ENCODE assay signal across 12 cellular contexts in the genomic region with DNA sequence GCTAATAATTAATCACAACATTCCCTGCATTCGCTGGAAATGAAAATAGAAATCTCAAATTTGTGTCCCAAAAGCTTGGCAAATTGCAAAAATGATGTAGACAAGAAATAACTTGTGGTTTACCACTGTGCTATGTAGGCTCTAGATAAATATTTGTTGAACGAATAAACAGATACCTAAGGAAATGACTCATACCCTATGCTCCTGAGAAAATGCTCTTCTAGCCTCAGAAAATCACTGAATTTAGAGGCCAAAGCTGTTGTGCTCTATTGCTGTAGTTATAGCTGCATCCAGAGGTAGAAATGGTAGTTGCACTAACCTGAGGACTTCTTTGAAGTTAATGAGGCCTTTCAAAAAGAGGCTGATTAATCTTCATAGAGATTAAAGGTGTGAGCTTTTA.
DNase-seq lines count a peak whose midpoint lies in the region; ATAC-seq and TF ChIP-seq lines count a peak whose summit lies in the region.
"Had no signal": no experiment of that assay in that cellular context is flagged by ENCODE, and none has a peak within 500 bp of the region (broad histone marks: within the 10 kb centered on the region; RNA-seq: fewer than 3 reads in every experiment).

No MANE protein-coding gene starts in this region.

- no peak overlapping the region for H3K4me2 ChIP-seq in neuronal stem cell (ENCODE audit: insufficient read depth, low read length, poor library complexity, severe bottlenecking)

- H4K8ac ChIP-seq in neuronal stem cell (ENCODE audit: low read depth, low read length): no peak overlapping the region

- no peak overlapping the region for H3K4ac ChIP-seq in neuronal stem cell (ENCODE audit: low read length)

- H3K27me3 ChIP-seq in ACC112 (ENCODE audit: insufficient read depth, low read length) (no peaks in the 10 kb centered on the region), neuronal stem cell (ENCODE audit: control insufficient read depth in 3 of 3, insufficient read depth in 3 of 3, low read depth in 1 of 3, low read length in 3 of 3) (no peaks in the 10 kb centered on the region)

- TF ChIP-seq CTCF in HFF-Myc (IDR thresholded peaks at IDR 0.05; ENCODE audit: low read depth, low read length, missing control alignments): peak; percentile 31
- TF ChIP-seq CTCF in fibroblast of villous mesenchyme (IDR thresholded peaks at IDR 0.05; ENCODE audit: insufficient read depth, low read depth, low read length): peak; percentile 32
- no peak for TF ChIP-seq CTCF in mucosa of descending colon (IDR thresholded peaks at IDR 0.05)

- H3K23ac ChIP-seq in neuronal stem cell (ENCODE audit: low read depth, low read length, poor library complexity): no peak overlapping the region

- DNase-seq in HFF-Myc (ENCODE audit: extremely low read depth, low read depth): peak; percentile 82
- DNase-seq in fibroblast of villous mesenchyme (ENCODE audit: low read depth): peak; percentile 93
- no peak for DNase-seq in activated naive CD8-positive, alpha-beta T cell treated with anti-CD3 and anti-CD28 coated beads, Interleukin-2, amount 50 U/mL, for 24 hours
- no peak for DNase-seq in neuronal stem cell (ENCODE audit: low spot score)
- DNase-seq in mucosa of descending colon: no peak
- DNase-seq: CD4-positive, alpha-beta memory T cell; head of caudate nucleus; NCI-H1105; nephron progenitor cell had no signal

- H3K4me3 ChIP-seq in ACC112 (ENCODE audit: low read depth, low read length) (peak overlapping the region; percentile 12; the same call in 1 of the 2 replicates), HFF-Myc (replicated peaks; ENCODE audit: low read depth, low read length) (no peak overlapping the region), fibroblast of villous mesenchyme (ENCODE audit: low read depth, low read length) (no peak overlapping the region), neuronal stem cell (ENCODE audit: low read length in 2 of 2) (no peak overlapping the region), mucosa of descending colon (no peak overlapping the region)

- no peak overlapping the region for H3K27ac Mint-ChIP-seq in activated naive CD8-positive, alpha-beta T cell treated with anti-CD3 and anti-CD28 coated beads, Interleukin-2, amount 50 U/mL, for 24 hours
- H3K27ac Mint-ChIP-seq: CD4-positive, alpha-beta memory T cell; nephron progenitor cell had no signal

- H3K9ac ChIP-seq in neuronal stem cell (ENCODE audit: low read depth, low read length, poor library complexity): no peak overlapping the region

- no peaks in the 10 kb centered on the region for H3K4me1 Mint-ChIP-seq in activated naive CD8-positive, alpha-beta T cell treated with anti-CD3 and anti-CD28 coated beads, Interleukin-2, amount 50 U/mL, for 24 hours
- H3K4me1 Mint-ChIP-seq: CD4-positive, alpha-beta memory T cell; nephron progenitor cell had no signal

- H3K4me1 ChIP-seq in ACC112 (ENCODE audit: control insufficient read depth, insufficient read depth, low read length, unreplicated experiment) (peaks cover 17% of the 10 kb centered on the region), neuronal stem cell (ENCODE audit: control insufficient read depth in 2 of 2, insufficient read depth in 1 of 2, low read depth in 1 of 2, low read length in 2 of 2) (no peaks in the 10 kb centered on the region), mucosa of descending colon (ENCODE audit: low read depth) (no peaks in the 10 kb centered on the region)

- H3K79me2 ChIP-seq in ACC112 (ENCODE audit: control insufficient read depth, insufficient read depth, low read length, unreplicated experiment): no peaks in the 10 kb centered on the region

- H3K27ac ChIP-seq in ACC112 (ENCODE audit: low read depth, low read length) (peak overlapping the region; percentile 82), neuronal stem cell (replicated peaks; ENCODE audit: low read length) (no peak overlapping the region)

- no peaks in the 10 kb centered on the region for H3K9me3 Mint-ChIP-seq in activated naive CD8-positive, alpha-beta T cell treated with anti-CD3 and anti-CD28 coated beads, Interleukin-2, amount 50 U/mL, for 24 hours
- H3K9me3 Mint-ChIP-seq: nephron progenitor cell had no signal

- H3K27me3 Mint-ChIP-seq in activated naive CD8-positive, alpha-beta T cell treated with anti-CD3 and anti-CD28 coated beads, Interleukin-2, amount 50 U/mL, for 24 hours: no peaks in the 10 kb centered on the region
- H3K27me3 Mint-ChIP-seq: CD4-positive, alpha-beta memory T cell had no signal

- no peak overlapping the region for H2BK15ac ChIP-seq in neuronal stem cell (ENCODE audit: low read length)

- H3K4me3 Mint-ChIP-seq in activated naive CD8-positive, alpha-beta T cell treated with anti-CD3 and anti-CD28 coated beads, Interleukin-2, amount 50 U/mL, for 24 hours: no peak overlapping the region
- H3K4me3 Mint-ChIP-seq: CD4-positive, alpha-beta memory T cell; nephron progenitor cell had no signal

- H2BK120ac ChIP-seq in neuronal stem cell (ENCODE audit: low read depth, low read length): no peak overlapping the region

- no peak overlapping the region for H2AFZ ChIP-seq in ACC112 (ENCODE audit: low read length, unreplicated experiment)
- no peak overlapping the region for H2AFZ ChIP-seq in neuronal stem cell (ENCODE audit: low read length)

- H2BK12ac ChIP-seq in neuronal stem cell (ENCODE audit: low read length): no peak overlapping the region

- H3K36me3 ChIP-seq in ACC112 (ENCODE audit: insufficient read depth, low read length) (no peaks in the 10 kb centered on the region), neuronal stem cell (replicated peaks in 1 of 2; ENCODE audit: control insufficient read depth in 2 of 2, insufficient read depth in 2 of 2, low read length in 2 of 2) (no peaks in the 10 kb centered on the region), mucosa of descending colon (ENCODE audit: low read depth) (no peaks in the 10 kb centered on the region)

- H3K14ac ChIP-seq in neuronal stem cell (ENCODE audit: low read length): no peak overlapping the region

- H2BK5ac ChIP-seq in neuronal stem cell (ENCODE audit: low read length): no peak overlapping the region

- intact Hi-C loops in mucosa of descending colon (cut with DNase I, micrococcal nuclease): no loop called here

- H4K91ac ChIP-seq in neuronal stem cell (ENCODE audit: low read depth, low read length, poor library complexity): no peak overlapping the region

- ATAC-seq in SK-N-SH treated with all-trans-retinoic acid at 6 μM for 48 hours (peak; percentile 90), mucosa of descending colon (no peak), GM18873 (IDR thresholded peaks at IDR 0.05; ENCODE audit: low FRiP score, unreplicated experiment) (no peak)
- ATAC-seq in activated naive CD8-positive, alpha-beta T cell treated with anti-CD3 and anti-CD28 coated beads, Interleukin-2, amount 50 U/mL, for 24 hours: no peak

- H3K9me3 ChIP-seq in neuronal stem cell (replicated peaks in 1 of 2; ENCODE audit: control insufficient read depth in 2 of 2, insufficient read depth in 1 of 2, low read depth in 1 of 2, low read length in 2 of 2) (no peaks in the 10 kb centered on the region), mucosa of descending colon (no peaks in the 10 kb centered on the region)

- no peak overlapping the region for H3K18ac ChIP-seq in neuronal stem cell (ENCODE audit: low read length)

- WGBS in neuronal stem cell (ENCODE audit: extremely low coverage in 2 of 2, insufficient read length in 2 of 2, insufficient replicate concordance in 1 of 2), 2 donors: no CpG with 5 or more reads among the region's 2 CpGs

- no peak overlapping the region for H2AK5ac ChIP-seq in neuronal stem cell (ENCODE audit: low read depth, low read length)

- H3K36me3 Mint-ChIP-seq in activated naive CD8-positive, alpha-beta T cell treated with anti-CD3 and anti-CD28 coated beads, Interleukin-2, amount 50 U/mL, for 24 hours (ENCODE audit: low read depth): no peaks in the 10 kb centered on the region
- H3K36me3 Mint-ChIP-seq: CD4-positive, alpha-beta memory T cell had no signal

- no peaks in the 10 kb centered on the region for H3K79me1 ChIP-seq in neuronal stem cell (ENCODE audit: low read depth, low read length)

TF ChIP-seq in SK-N-SH treated with all-trans-retinoic acid at 6 μM for 48 hours, 23 proteins besides CTCF, POLR2A, EP300 and RAD21 (continues in another document):
- TF ChIP-seq PPARA (CRISPR knock-in tag; IDR thresholded peaks at IDR 0.05; ENCODE audit: borderline replicate concordance) (no peak), SNAI2 (CRISPR knock-in tag; IDR thresholded peaks at IDR 0.05) (no peak), ISL1 (CRISPR knock-in tag; IDR thresholded peaks at IDR 0.05) (no peak), ZNF565 (CRISPR knock-in tag; conservative IDR thresholded peaks at IDR 0.05; ENCODE audit: low read depth) (no peak), ZNF70 (CRISPR knock-in tag; IDR thresholded peaks at IDR 0.05) (no peak), RARB (CRISPR knock-in tag; IDR thresholded peaks at IDR 0.05) (no peak), ZNF8 (CRISPR knock-in tag; IDR thresholded peaks at IDR 0.05) (no peak), ESRRG (CRISPR knock-in tag; IDR thresholded peaks at IDR 0.05) (no peak), ZFP30 (CRISPR knock-in tag; IDR thresholded peaks at IDR 0.05) (no peak), CSDC2 (CRISPR knock-in tag; IDR thresholded peaks at IDR 0.05) (no peak)
- TF ChIP-seq, protein P1, sequence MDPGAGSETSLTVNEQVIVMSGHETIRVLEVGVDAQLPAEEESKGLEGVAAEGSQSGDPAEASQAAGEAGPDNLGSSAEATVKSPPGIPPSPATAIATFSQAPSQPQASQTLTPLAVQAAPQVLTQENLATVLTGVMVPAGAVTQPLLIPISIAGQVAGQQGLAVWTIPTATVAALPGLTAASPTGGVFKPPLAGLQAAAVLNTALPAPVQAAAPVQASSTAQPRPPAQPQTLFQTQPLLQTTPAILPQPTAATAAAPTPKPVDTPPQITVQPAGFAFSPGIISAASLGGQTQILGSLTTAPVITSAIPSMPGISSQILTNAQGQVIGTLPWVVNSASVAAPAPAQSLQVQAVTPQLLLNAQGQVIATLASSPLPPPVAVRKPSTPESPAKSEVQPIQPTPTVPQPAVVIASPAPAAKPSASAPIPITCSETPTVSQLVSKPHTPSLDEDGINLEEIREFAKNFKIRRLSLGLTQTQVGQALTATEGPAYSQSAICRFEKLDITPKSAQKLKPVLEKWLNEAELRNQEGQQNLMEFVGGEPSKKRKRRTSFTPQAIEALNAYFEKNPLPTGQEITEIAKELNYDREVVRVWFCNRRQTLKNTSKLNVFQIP (CRISPR knock-in tag; IDR thresholded peaks at IDR 0.05; ENCODE audit: borderline replicate concordance, low read depth): no peak

Comparison
In these comparisons a context has a peak if more than half of its experiments do, and no peak if none do; other contexts are left out.
1. DNase-seq: peak in HFF-Myc (single experiment) and fibroblast of villous mesenchyme (single experiment); none in activated naive CD8-positive, alpha-beta T cell treated with anti-CD3 and anti-CD28 coated beads, Interleukin-2, amount 50 U/mL, for 24 hours (single experiment), neuronal stem cell (single experiment) and mucosa of descending colon (0 of 3).